In genomic region chr20:49594143-49594928, GRCh38 we compare ENCODE assay signal across 8 cellular contexts. TPM values are rescaled to one million over a fixed set of nuclear protein-coding genes. Genes with fewer than 3 reads are reported as not detected.
A peak's percentile ranks its signal among the peaks of the same experiment; 100 is the strongest.
DNase-seq lines count a peak whose midpoint lies in the region; ATAC-seq and TF ChIP-seq lines count a peak whose summit lies in the region.

No MANE protein-coding gene starts in this region.

- H3K4me3 ChIP-seq in AG09309 (ENCODE audit: control insufficient read depth, low read depth, low read length) (no peak overlapping the region), lower lobe of right lung (no peak overlapping the region)

- peaks cover 39% of the 10 kb centered on the region for H3K4me1 ChIP-seq in lower lobe of right lung

- DNase-seq in AG09309 (ENCODE audit: low read depth) (peak; percentile 92), NCI-H2196 (lab: John Stamatoyannopoulos, UW; ENCODE audit: unreplicated experiment) (peak; percentile 52), lower lobe of right lung (no peak), NCI-H524 treated with DMSO at 0.1 percent for 48 hours (lab: John Stamatoyannopoulos, UW) (no peak), NCI-H1092 (lab: John Stamatoyannopoulos, UW) (no peak)
- DNase-seq in activated naive CD8-positive, alpha-beta T cell treated with anti-CD3 and anti-CD28 coated beads for 36 hours = peak; percentile 76
- peak; percentile 67 to 86 for DNase-seq in stimulated activated naive CD8-positive, alpha-beta T cell treated with anti-CD3 and anti-CD28 coated beads, Interleukin-15, amount 100 ng/mL, for 72 hours

- peaks cover 13% of the 10 kb centered on the region for H3K9me3 Mint-ChIP-seq in activated naive CD8-positive, alpha-beta T cell treated with anti-CD3 and anti-CD28 coated beads for 36 hours
- H3K9me3 Mint-ChIP-seq in stimulated activated naive CD8-positive, alpha-beta T cell treated with anti-CD3 and anti-CD28 coated beads, Interleukin-15, amount 100 ng/mL, for 72 hours = peaks cover 7 to 9% of the 10 kb centered on the region in 2 donors

- TF ChIP-seq CTCF in AG09309 (IDR thresholded peaks at IDR 0.05; ENCODE audit: control insufficient read depth, insufficient read depth, low read depth, low read length, missing control alignments) = no peak
- TF ChIP-seq CTCF in lower lobe of right lung (IDR thresholded peaks at IDR 0.05) = no peak

- H3K4me3 Mint-ChIP-seq in activated naive CD8-positive, alpha-beta T cell treated with anti-CD3 and anti-CD28 coated beads for 36 hours = peak overlapping the region; percentile 53
- peak overlapping the region; percentile 75 to 82 for H3K4me3 Mint-ChIP-seq in stimulated activated naive CD8-positive, alpha-beta T cell treated with anti-CD3 and anti-CD28 coated beads, Interleukin-15, amount 100 ng/mL, for 72 hours

- no peaks in the 10 kb centered on the region for H3K36me3 ChIP-seq in lower lobe of right lung

- peak; percentile 33 to 49 for ATAC-seq in lower lobe of right lung
- peak; percentile 84 for ATAC-seq in stimulated activated naive CD8-positive, alpha-beta T cell treated with anti-CD3 and anti-CD28 coated beads, Interleukin-15, amount 100 ng/mL, for 72 hours
- no peak for ATAC-seq in HG02798 (IDR thresholded peaks at IDR 0.05; ENCODE audit: poor library complexity, unreplicated experiment)

- no peaks in the 10 kb centered on the region for H3K9me3 ChIP-seq in lower lobe of right lung

- intact Hi-C loops in lower lobe of right lung (cut with DNase I) = no loop called here

- peak overlapping the region; percentile 64 for H3K27ac ChIP-seq in lower lobe of right lung

- H3K27ac Mint-ChIP-seq in activated naive CD8-positive, alpha-beta T cell treated with anti-CD3 and anti-CD28 coated beads for 36 hours = peak overlapping the region; percentile 96
- H3K27ac Mint-ChIP-seq in stimulated activated naive CD8-positive, alpha-beta T cell treated with anti-CD3 and anti-CD28 coated beads, Interleukin-15, amount 100 ng/mL, for 72 hours = peak overlapping the region; percentile 94 to 95

- H3K4me1 Mint-ChIP-seq in activated naive CD8-positive, alpha-beta T cell treated with anti-CD3 and anti-CD28 coated beads for 36 hours = peaks cover 70% of the 10 kb centered on the region
- H3K4me1 Mint-ChIP-seq in stimulated activated naive CD8-positive, alpha-beta T cell treated with anti-CD3 and anti-CD28 coated beads, Interleukin-15, amount 100 ng/mL, for 72 hours = peaks cover 78% of the 10 kb centered on the region

- no peaks in the 10 kb centered on the region for H3K27me3 ChIP-seq in lower lobe of right lung (ENCODE audit: low read depth)

- peaks cover 21% of the 10 kb centered on the region for H3K36me3 Mint-ChIP-seq in activated naive CD8-positive, alpha-beta T cell treated with anti-CD3 and anti-CD28 coated beads for 36 hours

- peaks cover 26% of the 10 kb centered on the region for H3K27me3 Mint-ChIP-seq in activated naive CD8-positive, alpha-beta T cell treated with anti-CD3 and anti-CD28 coated beads for 36 hours
- peaks cover 11% of the 10 kb centered on the region for H3K27me3 Mint-ChIP-seq in stimulated activated naive CD8-positive, alpha-beta T cell treated with anti-CD3 and anti-CD28 coated beads, Interleukin-15, amount 100 ng/mL, for 72 hours

RNA-seq across cellular contexts. Expression of gene PTGIS, which starts 26.4 kb away (rescaled TPM):
- under 1 TPM; 0.04 to 0.08 TPM for total RNA-seq in activated naive CD8-positive, alpha-beta T cell treated with anti-CD3 and anti-CD28 coated beads for 36 hours
- 41.2 TPM for total RNA-seq in lower lobe of right lung

Comparison
In these comparisons a context has a peak if more than half of its experiments do, and no peak if none do; other contexts are left out.
1. DNase-seq: peak in AG09309 (single experiment), NCI-H2196 (single experiment), activated naive CD8-positive, alpha-beta T cell treated with anti-CD3 and anti-CD28 coated beads for 36 hours (single experiment) and stimulated activated naive CD8-positive, alpha-beta T cell treated with anti-CD3 and anti-CD28 coated beads, Interleukin-15, amount 100 ng/mL, for 72 hours (2 of 2); none in lower lobe of right lung (single experiment), NCI-H524 treated with DMSO at 0.1 percent for 48 hours (single experiment) and NCI-H1092 (single experiment).
2. RNA of gene PTGIS, which starts 26.4 kb away (total RNA-seq): 41.2 TPM in lower lobe of right lung (single experiment); 0.04 to 0.08 TPM in activated naive CD8-positive, alpha-beta T cell treated with anti-CD3 and anti-CD28 coated beads for 36 hours; every median in the first group is over 10 times any median in the second.